12 cellular contexts compared by ENCODE assay signal in genomic region chr18:45951021-45951714, GRCh38. TPM values are rescaled to one million over a fixed set of nuclear protein-coding genes. Genes with fewer than 3 reads are reported as not detected.
A peak's percentile ranks its signal among the peaks of the same experiment; 100 is the strongest.
DNase-seq lines count a peak whose midpoint lies in the region; ATAC-seq, FAIRE-seq and TF ChIP-seq lines count a peak whose summit lies in the region.
"Had no signal": no experiment of that assay in that cellular context is flagged by ENCODE, and none has a peak within 500 bp of the region (broad histone marks: within the 10 kb centered on the region; RNA-seq: fewer than 3 reads in every experiment).

No MANE protein-coding gene starts in this region.

- H4K20me1 ChIP-seq in PC-3 (ENCODE audit: low read length), result no peaks in the 10 kb centered on the region
- no peaks in the 10 kb centered on the region for H4K20me1 ChIP-seq in endothelial cell of umbilical vein (replicated peaks; ENCODE audit: control insufficient read depth, extremely low read depth, insufficient read depth, low read length)

- BruUV-seq in PC-3 (replicated peaks; lab: Mats Ljungman, UMichigan) (no TSS peak), endothelial cell of umbilical vein (replicated peaks; lab: Mats Ljungman, UMichigan) (no TSS peak)

- H3K9me1 ChIP-seq in endothelial cell of umbilical vein (replicated peaks; ENCODE audit: control insufficient read depth, extremely low read depth, insufficient read depth, low read length), result no peaks in the 10 kb centered on the region

- H3K9me2 ChIP-seq in PC-3 (replicated peaks; ENCODE audit: low read length), result no peaks in the 10 kb centered on the region

- 93 to 98% (median 96%) methylated on average over 4 of the region's 4 CpGs for WGBS in small intestine, 3 donors

- H3K9me3 ChIP-seq in PC-3 (ENCODE audit: low read length) (no peaks in the 10 kb centered on the region), endothelial cell of umbilical vein (replicated peaks; ENCODE audit: control insufficient read depth, insufficient read depth, low read length) (no peaks in the 10 kb centered on the region), small intestine (ENCODE audit: control insufficient read depth, low read depth) (no peaks in the 10 kb centered on the region)
- H3K9me3 ChIP-seq: SJCRH30 had no signal

- no peak for TF ChIP-seq POLR2A in endothelial cell of umbilical vein (IDR thresholded peaks at IDR 0.05; ENCODE audit: low read depth, low read length)

- POLR2A ChIA-PET in PC-3 (lab: Charles Lee; ENCODE audit: unreplicated experiment) (no interaction called here), endothelial cell of umbilical vein (lab: Charles Lee) (no interaction called here)

- CTCF ChIA-PET in PC-3 (lab: Charles Lee) (no interaction called here), endothelial cell of umbilical vein (lab: Charles Lee) (interaction anchor here (4.0 kb wide), 1 partner anchor 123 kb away, joined by 18 read pairs; no protein-coding TSS in a partner anchor)

- H3K4me2 ChIP-seq in PC-3 (ENCODE audit: low read length), result peak overlapping the region; percentile 47; the same call in 1 of the 2 replicates
- peak overlapping the region; percentile 13 for H3K4me2 ChIP-seq in endothelial cell of umbilical vein (ENCODE audit: insufficient read depth, low read length)

- H3K79me2 ChIP-seq in PC-3 (ENCODE audit: low read length) (peaks cover 11% of the 10 kb centered on the region), endothelial cell of umbilical vein (ENCODE audit: control insufficient read depth, insufficient read depth, low read length) (peaks cover 3% of the 10 kb centered on the region)

- H3K36me3 ChIP-seq in PC-3 (ENCODE audit: low read depth, low read length), result peaks cover 23% of the 10 kb centered on the region
- H3K36me3 ChIP-seq in endothelial cell of umbilical vein (ENCODE audit: control insufficient read depth in 2 of 2, extremely low read depth in 1 of 2, insufficient read depth in 2 of 2, low read length in 2 of 2), result peaks cover 15 to 22% of the 10 kb centered on the region in 2 experiments
- peaks cover 14 to 23% of the 10 kb centered on the region in 2 donors for H3K36me3 ChIP-seq in small intestine (ENCODE audit: control insufficient read depth in 2 of 2, insufficient read depth in 2 of 2, low read length in 2 of 2)

- H3K4me3 ChIP-seq in PC-3 (ENCODE audit: low read length), result no peak overlapping the region
- H3K4me3 ChIP-seq in endothelial cell of umbilical vein (replicated peaks in 1 of 3; ENCODE audit: insufficient read depth in 1 of 3, low read depth in 1 of 3, low read length in 3 of 3), result no peak overlapping the region
- no peak overlapping the region for H3K4me3 ChIP-seq in small intestine (ENCODE audit: low read depth in 1 of 2, low read length in 2 of 2)
- H3K4me3 ChIP-seq: SJCRH30 had no signal

- peak; percentile 80 for ATAC-seq in PC-3
- ATAC-seq: naive thymus-derived CD4-positive, alpha-beta T cell had no signal

- H3K4me1 ChIP-seq in PC-3 (ENCODE audit: insufficient read depth, low read length) (peaks cover 35% of the 10 kb centered on the region), endothelial cell of umbilical vein (ENCODE audit: control insufficient read depth, extremely low read depth, insufficient read depth, low read length) (peaks cover 11% of the 10 kb centered on the region), small intestine (ENCODE audit: control insufficient read depth in 2 of 2, insufficient read depth in 1 of 2, low read depth in 1 of 2, low read length in 1 of 2) (no peaks in the 10 kb centered on the region)
- H3K4me1 ChIP-seq: SJCRH30 had no signal

- FAIRE-seq in endothelial cell of umbilical vein (lab: Jason Lieb, UNC) (no peak), small intestine (lab: Jason Lieb, UNC) (no peak)

- dilution Hi-C loops in endothelial cell of umbilical vein (cut with MboI; ENCODE audit: extremely low pct_ligation_motif_present, low sequenced_read_pairs), result no loop called here

- TF ChIP-seq CTCF in PC-3 (conservative IDR thresholded peaks at IDR 0.05; ENCODE audit: low read depth, low read length) (no peak), endothelial cell of umbilical vein (IDR thresholded peaks at IDR 0.05; ENCODE audit: extremely low read depth in 1 of 2, insufficient read depth in 1 of 2, low read depth in 1 of 2, low read length in 2 of 2) (no peak)

- H3F3A ChIP-seq in PC-3 (ENCODE audit: low read length, unreplicated experiment), result no peaks in the 10 kb centered on the region

- DNase-seq in EH (ENCODE audit: low read depth), result peak; percentile 95
- DNase-seq in PC-3, result peak; percentile 61
- peak; percentile 24 for DNase-seq in endothelial cell of umbilical vein (ENCODE audit: low read depth, low spot score)
- DNase-seq in non-pigmented ciliary epithelial cell (ENCODE audit: low read depth), result peak; percentile 76
- DNase-seq in NCI-H187 (lab: John Stamatoyannopoulos, UW), result no peak
- DNase-seq in NCI-H1417 (lab: John Stamatoyannopoulos, UW), result no peak
- DNase-seq in small intestine, result no peak
- no peak for DNase-seq in NCI-H748 treated with DMSO at 0.1 percent for 48 hours (lab: John Stamatoyannopoulos, UW)
- DNase-seq: activated effector memory CD4-positive, alpha-beta T cell treated with anti-CD3 and anti-CD28 coated beads, Interleukin-2, amount 50 U/mL, for 16 hours; cortex of kidney; naive thymus-derived CD4-positive, alpha-beta T cell; SJCRH30 had no signal

- H3K9ac ChIP-seq in PC-3 (ENCODE audit: low read length) (no peak overlapping the region), endothelial cell of umbilical vein (replicated peaks; ENCODE audit: extremely low read depth, insufficient read depth, low read length) (no peak overlapping the region)

- H2AFZ ChIP-seq in PC-3 (ENCODE audit: low read length), result no peak overlapping the region
- H2AFZ ChIP-seq in endothelial cell of umbilical vein (ENCODE audit: low read depth, low read length), result no peak overlapping the region

- H3K27me3 ChIP-seq in PC-3 (ENCODE audit: low read length) (no peaks in the 10 kb centered on the region), endothelial cell of umbilical vein (ENCODE audit: control insufficient read depth in 2 of 2, insufficient read depth in 2 of 2, low read length in 2 of 2) (no peaks in the 10 kb centered on the region), small intestine (ENCODE audit: control insufficient read depth in 2 of 2, insufficient read depth in 2 of 2, low read length in 2 of 2) (no peaks in the 10 kb centered on the region)
- H3K27me3 ChIP-seq: SJCRH30 had no signal

- intact Hi-C loops in PC-3 (cut with micrococcal nuclease), result no loop called here
- intact Hi-C loops in endothelial cell of umbilical vein (cut with micrococcal nuclease), result loop anchor here (1.0 to 2.0 kb wide), 2 partner anchors 16 to 24 kb away; partner anchors contain the start of gene EPG5

- H3K27ac ChIP-seq in PC-3 (ENCODE audit: low read length) (peak overlapping the region; percentile 53), endothelial cell of umbilical vein (ENCODE audit: insufficient read depth, low read depth, low read length) (peak overlapping the region; percentile 35), small intestine (ENCODE audit: low read depth in 1 of 2, low read length in 1 of 2) (no peak overlapping the region)
- H3K27ac ChIP-seq: SJCRH30 had no signal

TF ChIP-seq in endothelial cell of umbilical vein, 7 proteins besides CTCF, POLR2A, EP300 and RAD21:
- TF ChIP-seq POLR2AphosphoS5 (IDR thresholded peaks at IDR 0.05; ENCODE audit: insufficient read depth, low read depth, low read length) (peak; percentile 46), JUN (IDR thresholded peaks at IDR 0.05; ENCODE audit: borderline replicate concordance, insufficient read depth, insufficient read length, low read depth) (peak; percentile 29), FOS (IDR thresholded peaks at IDR 0.05; ENCODE audit: borderline replicate concordance, insufficient read depth, low read length) (peak; percentile 47), MYC (IDR thresholded peaks at IDR 0.05; ENCODE audit: low read depth, low read length) (no peak), GATA2 (IDR thresholded peaks at IDR 0.05; ENCODE audit: insufficient read depth, insufficient read length, low read depth, low read length) (no peak), EZH2 (IDR thresholded peaks at IDR 0.05; ENCODE audit: borderline replicate concordance, low read depth, low read length, severe bottlenecking) (no peak)

RNA-seq across cellular contexts. Expression of gene EPG5, which starts 16.0 kb away (rescaled TPM):
- total RNA-seq in PC-3 (2014; rRNA removed) (7.1 and 16.2 TPM in 2 replicates), endothelial cell of umbilical vein (20.6 and 25.6 TPM in 2 replicates)
- polyA plus RNA-seq in endothelial cell of umbilical vein (16.7 and 16.8 TPM in 2 replicates), small intestine (1 to 10 TPM; 3.5 to 4.5 (median 4.0) TPM)
- 9.0 and 9.2 TPM in 2 replicates for polyA plus RNA-seq in endothelial cell of umbilical vein (2011; cell fraction: cytosol; rRNA removed)
- polyA plus RNA-seq in endothelial cell of umbilical vein (2011; cell fraction: nucleus; rRNA removed), result 39.5 and 45.0 TPM in 2 replicates
- 10.6 and 14.0 TPM in 2 replicates for polyA plus RNA-seq in endothelial cell of umbilical vein (2012)
- 76.7 and 95.1 TPM in 2 replicates for polyA minus RNA-seq in endothelial cell of umbilical vein
- polyA minus RNA-seq in endothelial cell of umbilical vein (2011; cell fraction: cytosol; rRNA and poly(A)+ RNA removed), result 17.3 TPM
- polyA minus RNA-seq in endothelial cell of umbilical vein (2011; cell fraction: nucleus; rRNA and poly(A)+ RNA removed), result 63.8 and 96.3 TPM in 2 replicates

Comparison
In these comparisons a context has a peak if more than half of its experiments do, and no peak if none do; other contexts are left out.
1. DNase-seq: peak in EH (single experiment), PC-3 (single experiment), endothelial cell of umbilical vein (single experiment) and non-pigmented ciliary epithelial cell (single experiment); none in NCI-H187 (0 of 2), NCI-H1417 (0 of 3), small intestine (single experiment) and NCI-H748 treated with DMSO at 0.1 percent for 48 hours (single experiment).
2. H3K27ac ChIP-seq: peak in PC-3 (single experiment) and endothelial cell of umbilical vein (single experiment); none in small intestine (0 of 2).